1 cellular context compared by ENCODE assay signal in genomic region chr21:37367301-37367757, GRCh38.
TF ChIP-seq lines count a peak whose summit lies in the region.

No MANE protein-coding gene starts in this region.

TF ChIP-seq in K562, 482 proteins besides CTCF, POLR2A, EP300 and RAD21 (continued from another document):
- TF ChIP-seq RBM34 (IDR thresholded peaks at IDR 0.05; ENCODE audit: borderline replicate concordance, insufficient read depth, low read length) (no peak), CCNT2 (IDR thresholded peaks at IDR 0.05; ENCODE audit: borderline replicate concordance, extremely low read depth, insufficient read length, low read depth, low read length) (peak; percentile 44), GTF2E2 (tag; IDR thresholded peaks at IDR 0.05) (0 out of 2 replicates have a peak, but pooled peaks have one; percentile 51), NONO (IDR thresholded peaks at IDR 0.05; ENCODE audit: low read depth in 2 of 2, low read length in 1 of 2) (0 out of 4 replicates have a peak, but pooled peaks of 1 of the 2 experiments have one; percentile 24), SIN3A (IDR thresholded peaks at IDR 0.05; ENCODE audit: borderline replicate concordance in 2 of 2, control insufficient read depth in 1 of 2, low read depth in 2 of 2, low read length in 2 of 2) (peak in 1 of 2 experiments; percentile 57; a peak in 1 of 4 replicates), RBBP5 (IDR thresholded peaks at IDR 0.05; ENCODE audit: borderline replicate concordance, insufficient read depth, low read length, poor library complexity, severe bottlenecking) (peak; percentile 74), ZNF239 (CRISPR knock-in tag; IDR thresholded peaks at IDR 0.05) (no peak), SIN3B (IDR thresholded peaks at IDR 0.05; ENCODE audit: low read depth) (peak; percentile 61; the same call in 1 of the 2 replicates), ZNF644 (tag; IDR thresholded peaks at IDR 0.05; ENCODE audit: low read depth) (0 out of 2 replicates have a peak, but pooled peaks have one; percentile 48), ZNF395 (CRISPR knock-in tag; IDR thresholded peaks at IDR 0.05) (peak; percentile 84), NRF1 (conservative IDR thresholded peaks at IDR 0.05 in 1 of 2, IDR thresholded peaks at IDR 0.05 in 1 of 2) (0 out of 4 replicates have a peak, but pooled peaks of 1 of the 2 experiments have one; percentile 7)
- TF ChIP-seq, protein P1, sequence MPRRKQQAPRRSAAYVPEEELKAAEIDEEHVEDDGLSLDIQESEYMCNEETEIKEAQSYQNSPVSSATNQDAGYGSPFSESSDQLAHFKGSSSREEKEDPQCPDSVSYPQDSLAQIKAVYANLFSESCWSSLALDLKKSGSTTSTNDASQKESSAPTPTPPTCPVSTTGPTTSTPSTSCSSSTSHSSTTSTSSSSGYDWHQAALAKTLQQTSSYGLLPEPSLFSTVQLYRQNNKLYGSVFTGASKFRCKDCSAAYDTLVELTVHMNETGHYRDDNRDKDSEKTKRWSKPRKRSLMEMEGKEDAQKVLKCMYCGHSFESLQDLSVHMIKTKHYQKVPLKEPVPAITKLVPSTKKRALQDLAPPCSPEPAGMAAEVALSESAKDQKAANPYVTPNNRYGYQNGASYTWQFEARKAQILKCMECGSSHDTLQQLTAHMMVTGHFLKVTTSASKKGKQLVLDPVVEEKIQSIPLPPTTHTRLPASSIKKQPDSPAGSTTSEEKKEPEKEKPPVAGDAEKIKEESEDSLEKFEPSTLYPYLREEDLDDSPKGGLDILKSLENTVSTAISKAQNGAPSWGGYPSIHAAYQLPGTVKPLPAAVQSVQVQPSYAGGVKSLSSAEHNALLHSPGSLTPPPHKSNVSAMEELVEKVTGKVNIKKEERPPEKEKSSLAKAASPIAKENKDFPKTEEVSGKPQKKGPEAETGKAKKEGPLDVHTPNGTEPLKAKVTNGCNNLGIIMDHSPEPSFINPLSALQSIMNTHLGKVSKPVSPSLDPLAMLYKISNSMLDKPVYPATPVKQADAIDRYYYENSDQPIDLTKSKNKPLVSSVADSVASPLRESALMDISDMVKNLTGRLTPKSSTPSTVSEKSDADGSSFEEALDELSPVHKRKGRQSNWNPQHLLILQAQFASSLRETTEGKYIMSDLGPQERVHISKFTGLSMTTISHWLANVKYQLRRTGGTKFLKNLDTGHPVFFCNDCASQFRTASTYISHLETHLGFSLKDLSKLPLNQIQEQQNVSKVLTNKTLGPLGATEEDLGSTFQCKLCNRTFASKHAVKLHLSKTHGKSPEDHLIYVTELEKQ (CRISPR knock-in tag; IDR thresholded peaks at IDR 0.05), result no peak
